Comparison of ENCODE assay signal across 1 cellular context in genomic region chr2:28391564-28392296, GRCh38.
A peak's percentile ranks its signal among the peaks of the same experiment; 100 is the strongest.
TF ChIP-seq lines count a peak whose summit lies in the region.

No MANE protein-coding gene starts in this region.

TF ChIP-seq in HepG2, 621 proteins besides CTCF, POLR2A, EP300 and RAD21 (continued from another document and continues in another):
- no peak for TF ChIP-seq CREB3 (CRISPR knock-in tag; IDR thresholded peaks at IDR 0.05)
- peak; percentile 16; the same call in 1 of the 2 replicates for TF ChIP-seq ZBTB43 (CRISPR knock-in tag; conservative IDR thresholded peaks at IDR 0.05)
- no peak for TF ChIP-seq ZNF781 (CRISPR knock-in tag; IDR thresholded peaks at IDR 0.05; ENCODE audit: borderline replicate concordance, not compliant biosample characterization)
- TF ChIP-seq SNAI1 (CRISPR knock-in tag; IDR thresholded peaks at IDR 0.05; ENCODE audit: borderline replicate concordance): no peak
- TF ChIP-seq ZNF24 (IDR thresholded peaks at IDR 0.05): no peak
- TF ChIP-seq SMARCC2 (IDR thresholded peaks at IDR 0.05): no peak
- no peak for TF ChIP-seq ZNF335 (CRISPR knock-in tag; IDR thresholded peaks at IDR 0.05)
- no peak for TF ChIP-seq MXD3 (CRISPR knock-in tag; IDR thresholded peaks at IDR 0.05)
- TF ChIP-seq SP5 (CRISPR knock-in tag; IDR thresholded peaks at IDR 0.05; ENCODE audit: borderline replicate concordance, low read depth): peak; percentile 79; the same call in 1 of the 2 replicates
- no peak for TF ChIP-seq ZNF205 (CRISPR knock-in tag; IDR thresholded peaks at IDR 0.05)
- no peak for TF ChIP-seq ZNF20 (CRISPR knock-in tag; IDR thresholded peaks at IDR 0.05)
- no peak for TF ChIP-seq SETDB1 (CRISPR knock-in tag; IDR thresholded peaks at IDR 0.05; ENCODE audit: borderline replicate concordance)
- no peak for TF ChIP-seq TRAFD1 (CRISPR knock-in tag; IDR thresholded peaks at IDR 0.05; ENCODE audit: borderline replicate concordance)
- no peak for TF ChIP-seq LCORL (IDR thresholded peaks at IDR 0.05)
- peak; percentile 86 for TF ChIP-seq LCORL (CRISPR knock-in tag; IDR thresholded peaks at IDR 0.05)
- TF ChIP-seq ZNF503 (CRISPR knock-in tag; IDR thresholded peaks at IDR 0.05): no peak
- TF ChIP-seq PAF1 (CRISPR knock-in tag; IDR thresholded peaks at IDR 0.05): no peak
- no peak for TF ChIP-seq BORCS8-MEF2B (CRISPR knock-in tag; IDR thresholded peaks at IDR 0.05)
- no peak for TF ChIP-seq ETS1 (CRISPR knock-in tag; IDR thresholded peaks at IDR 0.05)
- no peak for TF ChIP-seq ARHGAP35 (CRISPR knock-in tag; IDR thresholded peaks at IDR 0.05; ENCODE audit: borderline replicate concordance)
- no peak for TF ChIP-seq HES4 (CRISPR knock-in tag; IDR thresholded peaks at IDR 0.05; ENCODE audit: borderline replicate concordance)
- no peak for TF ChIP-seq ZNF138 (CRISPR knock-in tag; IDR thresholded peaks at IDR 0.05; ENCODE audit: low read depth)
- no peak for TF ChIP-seq NFE2L1 (CRISPR knock-in tag; IDR thresholded peaks at IDR 0.05; ENCODE audit: borderline replicate concordance)
- no peak for TF ChIP-seq TP53 (CRISPR knock-in tag; conservative IDR thresholded peaks at IDR 0.05)
- no peak for TF ChIP-seq ZBTB37 (CRISPR knock-in tag; IDR thresholded peaks at IDR 0.05)
- TF ChIP-seq ZBTB10 (CRISPR knock-in tag; IDR thresholded peaks at IDR 0.05; ENCODE audit: borderline replicate concordance): no peak
- TF ChIP-seq ZNF549 (CRISPR knock-in tag; IDR thresholded peaks at IDR 0.05): no peak
- no peak for TF ChIP-seq HNRNPUL1 (IDR thresholded peaks at IDR 0.05; ENCODE audit: low read depth, low read length)
- no peak for TF ChIP-seq HNRNPH1 (optimal IDR thresholded peaks at IDR 0.05; ENCODE audit: low read depth, low read length)
- no peak for TF ChIP-seq TRIM22 (IDR thresholded peaks at IDR 0.05)
- TF ChIP-seq PITX1 (CRISPR knock-in tag; IDR thresholded peaks at IDR 0.05): 0 out of 2 replicates have a peak, but pooled peaks have one; percentile 28
- no peak for TF ChIP-seq ZNF12 (CRISPR knock-in tag; IDR thresholded peaks at IDR 0.05)
- no peak for TF ChIP-seq ZNF235 (CRISPR knock-in tag; IDR thresholded peaks at IDR 0.05; ENCODE audit: borderline replicate concordance)
- no peak; the same call in 1 of the 2 replicates for TF ChIP-seq ZNF550 (CRISPR knock-in tag; IDR thresholded peaks at IDR 0.05; ENCODE audit: borderline replicate concordance)
- no peak for TF ChIP-seq HCFC1 (IDR thresholded peaks at IDR 0.05; ENCODE audit: low read depth, low read length)
- TF ChIP-seq ZNF432 (CRISPR knock-in tag; IDR thresholded peaks at IDR 0.05; ENCODE audit: borderline replicate concordance): no peak
- TF ChIP-seq ZNF639 (CRISPR knock-in tag; conservative IDR thresholded peaks at IDR 0.05): no peak
- TF ChIP-seq CEBPG (CRISPR knock-in tag; IDR thresholded peaks at IDR 0.05): no peak
- no peak for TF ChIP-seq TAF15 (IDR thresholded peaks at IDR 0.05; ENCODE audit: low read depth, low read length, poor library complexity, severe bottlenecking)
- 0 out of 2 replicates have a peak, but pooled peaks have one; percentile 5 for TF ChIP-seq MED13 (CRISPR knock-in tag; IDR thresholded peaks at IDR 0.05)
- TF ChIP-seq ZHX2 (IDR thresholded peaks at IDR 0.05; ENCODE audit: low read depth): no peak
- TF ChIP-seq ZHX2 (CRISPR knock-in tag; IDR thresholded peaks at IDR 0.05; ENCODE audit: borderline replicate concordance): no peak
- TF ChIP-seq MTF2 (CRISPR knock-in tag; IDR thresholded peaks at IDR 0.05; ENCODE audit: borderline replicate concordance): no peak
